In the genomic region with DNA sequence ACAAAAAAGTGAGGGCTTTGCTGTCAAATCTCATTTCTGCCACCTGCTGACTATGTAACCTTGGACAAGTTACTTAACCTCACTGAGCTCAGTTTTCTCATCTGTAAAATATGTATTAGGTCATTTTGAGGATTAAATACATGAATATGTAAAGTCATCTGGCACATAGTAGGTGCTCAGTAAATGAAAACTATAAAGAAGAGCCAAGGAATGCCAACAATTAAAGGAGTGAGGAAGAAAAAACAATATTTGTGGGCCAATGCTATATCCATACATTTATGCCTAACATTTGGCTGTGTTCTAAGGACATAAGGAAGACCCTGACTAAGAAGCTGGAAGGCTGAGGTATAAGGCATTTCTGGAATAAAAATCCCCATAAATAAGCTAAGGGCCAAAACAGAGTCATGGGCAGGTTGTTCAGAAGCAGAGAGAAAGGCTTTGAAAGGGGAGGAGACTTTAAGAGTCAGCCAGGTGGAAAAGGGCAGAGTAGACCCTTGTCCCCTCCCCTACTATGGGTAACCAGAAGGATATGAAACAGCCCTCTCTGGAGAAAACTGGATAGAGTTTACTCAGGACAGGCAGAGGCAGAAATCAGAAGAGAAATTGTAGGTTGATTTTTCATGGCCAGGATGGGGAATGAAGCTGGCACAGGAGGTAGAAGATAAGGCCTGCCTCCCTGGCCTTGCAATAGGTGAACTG, we compare ENCODE assay signal across 12 cellular contexts. TPM values are rescaled to one million over a fixed set of nuclear protein-coding genes. Genes with fewer than 3 reads are reported as not detected.
A peak's percentile ranks its signal among the peaks of the same experiment; 100 is the strongest.
DNase-seq lines count a peak whose midpoint lies in the region; ATAC-seq and TF ChIP-seq lines count a peak whose summit lies in the region.
"Had no signal": no experiment of that assay in that cellular context is flagged by ENCODE, and none has a peak within 500 bp of the region (broad histone marks: within the 10 kb centered on the region; RNA-seq: fewer than 3 reads in every experiment).

No MANE protein-coding gene starts in this region.

- CTCF ChIA-PET in AG04450 (lab: Charles Lee), result no interaction called here
- CTCF ChIA-PET in CD4-positive, alpha-beta T cell (lab: Charles Lee), result no interaction called here
- CTCF ChIA-PET in CD8-positive, alpha-beta memory T cell (lab: Charles Lee), result no interaction called here

- H3K9me3 Mint-ChIP-seq in activated T-helper 1 cell treated with anti-CD3 and anti-CD28 coated beads, Interleukin-12 subunit alpha, Interleukin-12 subunit beta, Interleukin-2, Interleukin-4 antibody, amounts not matched to agents 30 ng/mL and 10 ng/mL and 1 ng/mL, durations not matched to agents 14 hours and 24 hours and 36 hours, result no peaks in the 10 kb centered on the region
- no peaks in the 10 kb centered on the region for H3K9me3 Mint-ChIP-seq in CD4-positive, alpha-beta T cell
- no peaks in the 10 kb centered on the region for H3K9me3 Mint-ChIP-seq in CD8-positive, alpha-beta memory T cell
- H3K9me3 Mint-ChIP-seq: naive thymus-derived CD8-positive, alpha-beta T cell had no signal

- no peaks in the 10 kb centered on the region for H3K4me1 ChIP-seq in CD8-positive, alpha-beta memory T cell (ENCODE audit: insufficient read depth, low read length)

- no peak for DNase-seq in AG04450 (ENCODE audit: low read depth, low spot score)
- no peak for DNase-seq in activated T-helper 1 cell treated with anti-CD3 and anti-CD28 coated beads, Interleukin-12 subunit alpha, Interleukin-12 subunit beta, Interleukin-2, Interleukin-4 antibody, amounts not matched to agents 30 ng/mL and 10 ng/mL and 1 ng/mL, durations not matched to agents 14 hours and 24 hours and 36 hours (ENCODE audit: low spot score)
- peak; percentile 34 for DNase-seq in iris pigment epithelial cell (ENCODE audit: low read depth)
- no peak for DNase-seq in CD4-positive, alpha-beta T cell
- no peak for DNase-seq in SK-N-DZ (ENCODE audit: low spot score)
- no peak for DNase-seq in CD8-positive, alpha-beta memory T cell
- DNase-seq: naive thymus-derived CD8-positive, alpha-beta T cell; NCI-H1930; NCI-H748 treated with DMSO at 0.1 percent for 48 hours had no signal

- peaks cover 27% of the 10 kb centered on the region for H3K4me1 Mint-ChIP-seq in activated T-helper 1 cell treated with anti-CD3 and anti-CD28 coated beads, Interleukin-12 subunit alpha, Interleukin-12 subunit beta, Interleukin-2, Interleukin-4 antibody, amounts not matched to agents 30 ng/mL and 10 ng/mL and 1 ng/mL, durations not matched to agents 14 hours and 24 hours and 36 hours (ENCODE audit: low read depth)
- H3K4me1 Mint-ChIP-seq in CD4-positive, alpha-beta T cell (ENCODE audit: low read depth), result peaks cover 6% of the 10 kb centered on the region
- H3K4me1 Mint-ChIP-seq in CD8-positive, alpha-beta memory T cell, result peaks cover 0 to 11% (median 9%) of the 10 kb centered on the region in 3 donors

- H3K4me3 ChIP-seq in AG04450 (ENCODE audit: low read depth, low read length) (no peak overlapping the region), GM12875 (ENCODE audit: low read depth, low read length) (peak overlapping the region; percentile 11)
- H3K4me3 ChIP-seq in CD8-positive, alpha-beta memory T cell (ENCODE audit: low read length), result no peak overlapping the region
- H3K4me3 ChIP-seq: coronary artery had no signal

- H3K27me3 Mint-ChIP-seq in activated T-helper 1 cell treated with anti-CD3 and anti-CD28 coated beads, Interleukin-12 subunit alpha, Interleukin-12 subunit beta, Interleukin-2, Interleukin-4 antibody, amounts not matched to agents 30 ng/mL and 10 ng/mL and 1 ng/mL, durations not matched to agents 14 hours and 24 hours and 36 hours (ENCODE audit: insufficient read depth), result peaks cover 3% of the 10 kb centered on the region
- no peaks in the 10 kb centered on the region for H3K27me3 Mint-ChIP-seq in CD4-positive, alpha-beta T cell
- H3K27me3 Mint-ChIP-seq in CD8-positive, alpha-beta memory T cell, result peaks cover 7 to 11% of the 10 kb centered on the region in 2 donors

- H3K4me3 Mint-ChIP-seq in activated T-helper 1 cell treated with anti-CD3 and anti-CD28 coated beads, Interleukin-12 subunit alpha, Interleukin-12 subunit beta, Interleukin-2, Interleukin-4 antibody, amounts not matched to agents 30 ng/mL and 10 ng/mL and 1 ng/mL, durations not matched to agents 14 hours and 24 hours and 36 hours, result no peak overlapping the region
- H3K4me3 Mint-ChIP-seq in CD4-positive, alpha-beta T cell, result no peak overlapping the region
- no peak overlapping the region for H3K4me3 Mint-ChIP-seq in CD8-positive, alpha-beta memory T cell
- H3K4me3 Mint-ChIP-seq: naive thymus-derived CD8-positive, alpha-beta T cell had no signal

- H3K27me3 ChIP-seq in AG04450 (ENCODE audit: control insufficient read depth, insufficient read depth, low read length), result peaks cover 7% of the 10 kb centered on the region
- no peaks in the 10 kb centered on the region for H3K27me3 ChIP-seq in CD4-positive, alpha-beta T cell (ENCODE audit: control insufficient read depth, insufficient read depth, low read length)
- no peaks in the 10 kb centered on the region for H3K27me3 ChIP-seq in CD8-positive, alpha-beta memory T cell (ENCODE audit: insufficient read depth, low read length, poor library complexity, severe bottlenecking)

- POLR2A ChIA-PET in AG04450 (lab: Yijun Ruan, JAX), result interaction anchor here (1.0 kb wide), 1 partner anchor 48 kb away, joined by 3 read pairs; the partner anchor contains the start of gene SIL1
- POLR2A ChIA-PET in CD4-positive, alpha-beta T cell (lab: Charles Lee), result no interaction called here
- POLR2A ChIA-PET in CD8-positive, alpha-beta memory T cell (lab: Charles Lee), result no interaction called here

- TF ChIP-seq CTCF in AG04450 (IDR thresholded peaks at IDR 0.05; ENCODE audit: low read depth, low read length) (no peak), GM12875 (IDR thresholded peaks at IDR 0.05; ENCODE audit: borderline replicate concordance, insufficient read depth, low read depth, low read length) (no peak)
- TF ChIP-seq CTCF in CD4-positive, alpha-beta T cell (IDR thresholded peaks at IDR 0.05), result no peak

- H3K36me3 ChIP-seq in CD8-positive, alpha-beta memory T cell (ENCODE audit: insufficient read depth, low read length), result no peaks in the 10 kb centered on the region

- H3K27ac Mint-ChIP-seq in activated T-helper 1 cell treated with anti-CD3 and anti-CD28 coated beads, Interleukin-12 subunit alpha, Interleukin-12 subunit beta, Interleukin-2, Interleukin-4 antibody, amounts not matched to agents 30 ng/mL and 10 ng/mL and 1 ng/mL, durations not matched to agents 14 hours and 24 hours and 36 hours, result peak overlapping the region; percentile 83
- H3K27ac Mint-ChIP-seq in CD4-positive, alpha-beta T cell, result no peak overlapping the region
- H3K27ac Mint-ChIP-seq in CD8-positive, alpha-beta memory T cell, result no peak overlapping the region

- ATAC-seq in CD4-positive, alpha-beta T cell (ENCODE audit: poor library complexity), result no peak
- no peak for ATAC-seq in GM21447 (IDR thresholded peaks at IDR 0.05; ENCODE audit: unreplicated experiment)
- ATAC-seq: naive thymus-derived CD8-positive, alpha-beta T cell had no signal

- H3K9me3 ChIP-seq in AG04450 (ENCODE audit: control insufficient read depth, insufficient read depth, low read length), result peaks cover 3% of the 10 kb centered on the region; the same call in 1 of the 2 replicates
- H3K9me3 ChIP-seq in CD4-positive, alpha-beta T cell (ENCODE audit: control insufficient read depth, low read length), result no peaks in the 10 kb centered on the region
- no peaks in the 10 kb centered on the region for H3K9me3 ChIP-seq in CD8-positive, alpha-beta memory T cell (ENCODE audit: low read length)

- H3K27ac ChIP-seq in AG04450 (ENCODE audit: low read depth, low read length), result peak overlapping the region; percentile 39
- H3K27ac ChIP-seq in CD4-positive, alpha-beta T cell (ENCODE audit: low read depth, low read length), result no peak overlapping the region
- H3K27ac ChIP-seq in CD8-positive, alpha-beta memory T cell (ENCODE audit: low read depth, low read length), result no peak overlapping the region
- H3K27ac ChIP-seq: coronary artery had no signal

- H3K36me3 Mint-ChIP-seq in activated T-helper 1 cell treated with anti-CD3 and anti-CD28 coated beads, Interleukin-12 subunit alpha, Interleukin-12 subunit beta, Interleukin-2, Interleukin-4 antibody, amounts not matched to agents 30 ng/mL and 10 ng/mL and 1 ng/mL, durations not matched to agents 14 hours and 24 hours and 36 hours (ENCODE audit: low read depth), result no peaks in the 10 kb centered on the region
- H3K36me3 Mint-ChIP-seq in CD4-positive, alpha-beta T cell (ENCODE audit: low read depth), result no peaks in the 10 kb centered on the region
- no peaks in the 10 kb centered on the region for H3K36me3 Mint-ChIP-seq in CD8-positive, alpha-beta memory T cell
- H3K36me3 Mint-ChIP-seq: naive thymus-derived CD8-positive, alpha-beta T cell had no signal

- intact Hi-C loops in activated T-helper 1 cell treated with anti-CD3 and anti-CD28 coated beads, Interleukin-12 subunit alpha, Interleukin-12 subunit beta, Interleukin-2, Interleukin-4 antibody, amounts not matched to agents 30 ng/mL and 10 ng/mL and 1 ng/mL, durations not matched to agents 14 hours and 24 hours and 36 hours (cut with micrococcal nuclease), result loop anchor here (1.0 to 2.0 kb wide), 3 partner anchors 28 to 100 kb away; partner anchors contain the start of gene SIL1
- intact Hi-C loops in CD4-positive, alpha-beta T cell (cut with DNase I, micrococcal nuclease), result no loop called here

RNA-seq across cellular contexts. Expression of gene SIL1, which starts 47.6 kb away (rescaled TPM):
- 57.9 and 64.6 TPM in 2 replicates for polyA plus RNA-seq in AG04450 (2011; rRNA removed)
- 30.3 and 30.8 TPM in 2 replicates for polyA minus RNA-seq in AG04450 (2011; rRNA and poly(A)+ RNA removed)
- 28.6 and 41.1 TPM in 2 replicates for total RNA-seq in activated T-helper 1 cell treated with anti-CD3 and anti-CD28 coated beads, Interleukin-12 subunit alpha, Interleukin-12 subunit beta, Interleukin-2, Interleukin-4 antibody, amounts not matched to agents 30 ng/mL and 10 ng/mL and 1 ng/mL, durations not matched to agents 14 hours and 24 hours and 36 hours
- total RNA-seq in CD4-positive, alpha-beta T cell, result 1 to 10 TPM; 5.6 to 9.2 TPM
- 18.4 and 19.5 TPM in 2 replicates for polyA plus RNA-seq in SK-N-DZ (2014; cell fraction: cytosol; rRNA removed)
- polyA plus RNA-seq in SK-N-DZ (2014; cell fraction: nucleus; rRNA removed), result 10.3 and 13.1 TPM in 2 replicates
- total RNA-seq in CD8-positive, alpha-beta memory T cell, result 10 to 100 TPM; 26.6 to 27.5 TPM
- 15.0 TPM for polyA plus RNA-seq in CD8-positive, alpha-beta memory T cell

RNA-seq across cellular contexts. Expression of gene MATR3, which starts 47.8 kb away (rescaled TPM):
- 142 and 166 TPM in 2 replicates for polyA plus RNA-seq in AG04450 (2011; rRNA removed)
- polyA minus RNA-seq in AG04450 (2011; rRNA and poly(A)+ RNA removed), result 195 and 217 TPM in 2 replicates
- 232 and 258 TPM in 2 replicates for total RNA-seq in activated T-helper 1 cell treated with anti-CD3 and anti-CD28 coated beads, Interleukin-12 subunit alpha, Interleukin-12 subunit beta, Interleukin-2, Interleukin-4 antibody, amounts not matched to agents 30 ng/mL and 10 ng/mL and 1 ng/mL, durations not matched to agents 14 hours and 24 hours and 36 hours
- total RNA-seq in CD4-positive, alpha-beta T cell, result 100 to 1,000 TPM; 376 to 401 TPM
- 487 and 535 TPM in 2 replicates for polyA plus RNA-seq in SK-N-DZ (2014; cell fraction: cytosol; rRNA removed)
- polyA plus RNA-seq in SK-N-DZ (2014; cell fraction: nucleus; rRNA removed), result 482 and 507 TPM in 2 replicates
- total RNA-seq in CD8-positive, alpha-beta memory T cell, result 100 to 1,000 TPM; 184 to 199 TPM
- polyA plus RNA-seq in CD8-positive, alpha-beta memory T cell, result 364 TPM
